Comparison of ENCODE assay signal across 15 cellular contexts in genomic region chr2:108586116-108586515, GRCh38. TPM values are rescaled to one million over a fixed set of nuclear protein-coding genes. Genes with fewer than 3 reads are reported as not detected.
DNase-seq lines count a peak whose midpoint lies in the region; ATAC-seq and TF ChIP-seq lines count a peak whose summit lies in the region.
"Had no signal": no experiment of that assay in that cellular context is flagged by ENCODE, and none has a peak within 500 bp of the region (broad histone marks: within the 10 kb centered on the region; RNA-seq: fewer than 3 reads in every experiment).

No MANE protein-coding gene starts in this region.

- H3K27me3 ChIP-seq in heart left ventricle, result no peaks in the 10 kb centered on the region
- no peaks in the 10 kb centered on the region for H3K27me3 ChIP-seq in muscle layer of duodenum (ENCODE audit: low read depth, low read length)
- no peaks in the 10 kb centered on the region for H3K27me3 ChIP-seq in vagina

- TF ChIP-seq CTCF in heart left ventricle (IDR thresholded peaks at IDR 0.05), result no peak
- no peak for TF ChIP-seq CTCF in vagina (IDR thresholded peaks at IDR 0.05)

- intact Hi-C loops in heart left ventricle (cut with DNase I), result loop anchor here in 7 of 10 donors (5.0 to 10.0 kb wide), 8 partner anchors 51 to 391 kb away; partner anchors contain the start of genes LIMS1 (in 3 of the 7) and GCC2 (in 2 of the 7)
- intact Hi-C loops in left cardiac atrium (cut with DNase I), result loop anchor here in 1 of 2 donors (10.0 kb wide), 1 partner anchor 51 kb away; the partner anchor contains the start of gene LIMS1
- intact Hi-C loops in dendritic cell treated with granulocyte-macrophage colony-stimulating factor and Interleukin-4, amounts not matched to agents 40 ng/mL and 50 ng/mL, for 4 days (cut with micrococcal nuclease), result loop anchor here (10.0 kb wide), 1 partner anchor 651 kb away; no protein-coding TSS in a partner anchor
- intact Hi-C loops in vagina (cut with DNase I), result loop anchor here (10.0 kb wide), 1 partner anchor 51 kb away; the partner anchor contains the start of gene LIMS1

- TF ChIP-seq POLR2A in heart left ventricle (IDR thresholded peaks at IDR 0.05) (no peak), vagina (IDR thresholded peaks at IDR 0.05) (no peak)

- H3K36me3 ChIP-seq in heart left ventricle (no peaks in the 10 kb centered on the region), muscle layer of duodenum (ENCODE audit: control insufficient read depth in 1 of 2, insufficient read depth in 2 of 2, low read length in 2 of 2) (no peaks in the 10 kb centered on the region), vagina (no peaks in the 10 kb centered on the region)

- H3K27me3 Mint-ChIP-seq in dendritic cell treated with granulocyte-macrophage colony-stimulating factor and Interleukin-4, amounts not matched to agents 40 ng/mL and 50 ng/mL, for 4 days, result no peaks in the 10 kb centered on the region
- H3K27me3 Mint-ChIP-seq: naive thymus-derived CD4-positive, alpha-beta T cell had no signal

- H3K9me3 Mint-ChIP-seq in dendritic cell treated with granulocyte-macrophage colony-stimulating factor and Interleukin-4, amounts not matched to agents 40 ng/mL and 50 ng/mL, for 4 days, result no peaks in the 10 kb centered on the region
- H3K9me3 Mint-ChIP-seq: brain; naive thymus-derived CD4-positive, alpha-beta T cell had no signal

- peaks cover 0 to 68% (median 44%) of the 10 kb centered on the region in 12 donors for H3K4me1 ChIP-seq in heart left ventricle
- H3K4me1 ChIP-seq in muscle layer of duodenum (ENCODE audit: control insufficient read depth in 1 of 2, insufficient read depth in 2 of 2, low read length in 2 of 2), result peaks cover 5 to 38% of the 10 kb centered on the region in 2 donors
- H3K4me1 ChIP-seq in vagina, result peaks cover 41% of the 10 kb centered on the region

- H3K27ac ChIP-seq in heart left ventricle (peak overlapping the region in 11 of 12 donors; percentile 50 to 94 (median 77)), muscle layer of duodenum (ENCODE audit: low read length) (peak overlapping the region; percentile 66), vagina (peak overlapping the region; percentile 77)

- H3K27ac Mint-ChIP-seq in dendritic cell treated with granulocyte-macrophage colony-stimulating factor and Interleukin-4, amounts not matched to agents 40 ng/mL and 50 ng/mL, for 4 days, result peak overlapping the region; percentile 100

- no peak for ATAC-seq in heart left ventricle
- no peak for ATAC-seq in left cardiac atrium
- ATAC-seq in HG03097 (IDR thresholded peaks at IDR 0.05; ENCODE audit: low FRiP score, unreplicated experiment), result no peak

- H3K4me1 Mint-ChIP-seq in dendritic cell treated with granulocyte-macrophage colony-stimulating factor and Interleukin-4, amounts not matched to agents 40 ng/mL and 50 ng/mL, for 4 days (ENCODE audit: low read depth), result peaks cover 50% of the 10 kb centered on the region

- peaks cover 29% of the 10 kb centered on the region for H3K36me3 Mint-ChIP-seq in dendritic cell treated with granulocyte-macrophage colony-stimulating factor and Interleukin-4, amounts not matched to agents 40 ng/mL and 50 ng/mL, for 4 days (ENCODE audit: low read depth)
- H3K36me3 Mint-ChIP-seq: brain had no signal

- H3K4me3 ChIP-seq in heart left ventricle, result no peak overlapping the region
- no peak overlapping the region for H3K4me3 ChIP-seq in muscle layer of duodenum (ENCODE audit: low read depth in 1 of 2, low read length in 2 of 2)
- no peak overlapping the region for H3K4me3 ChIP-seq in vagina

- DNase-seq in heart left ventricle (no peak), left cardiac atrium (no peak), vagina (ENCODE audit: extremely low spot score in 2 of 2) (no peak), T-helper 2 cell (no peak), ureter (ENCODE audit: low spot score) (no peak)
- DNase-seq: head of caudate nucleus; naive thymus-derived CD4-positive, alpha-beta T cell; NCI-H2107; retina; stimulated activated CD4-positive, alpha-beta T cell treated with anti-CD3 and anti-CD28 coated beads, Interleukin-4, amount 100 ng/mL, for 4 hours; stimulated activated naive CD4-positive, alpha-beta T cell had no signal

- no peak overlapping the region for H3K4me3 Mint-ChIP-seq in dendritic cell treated with granulocyte-macrophage colony-stimulating factor and Interleukin-4, amounts not matched to agents 40 ng/mL and 50 ng/mL, for 4 days
- H3K4me3 Mint-ChIP-seq: brain; naive thymus-derived CD4-positive, alpha-beta T cell had no signal

- H3K9me3 ChIP-seq in heart left ventricle (no peaks in the 10 kb centered on the region), muscle layer of duodenum (ENCODE audit: control insufficient read depth in 1 of 2, low read length in 2 of 2) (no peaks in the 10 kb centered on the region), vagina (no peaks in the 10 kb centered on the region)

- WGBS in heart left ventricle, 4 donors, result 84 to 88% (median 86%) methylated on average over 7 of the region's 7 CpGs

RNA-seq across cellular contexts. Expression of gene LIMS1, which starts 51.8 kb away (rescaled TPM):
- total RNA-seq in heart left ventricle, result 100 to 1,000 TPM in 2 of 9 donors, 10 to 100 TPM in 7; 65.8 to 136 (median 82.3) TPM
- polyA plus RNA-seq in heart left ventricle, result 10 to 100 TPM; 21.3 to 38.1 TPM
- total RNA-seq in left cardiac atrium, result 10 to 100 TPM; 59.8 to 65.2 TPM
- total RNA-seq in vagina, result 66.0 TPM
- total RNA-seq in ureter, result 60.1 TPM
